ENCODE assay signal across 11 cellular contexts in genomic region chr4:159267940-159268327, GRCh38.
DNase-seq lines count a peak whose midpoint lies in the region; ATAC-seq, FAIRE-seq and TF ChIP-seq lines count a peak whose summit lies in the region.
"Had no signal": no experiment of that assay in that cellular context is flagged by ENCODE, and none has a peak within 500 bp of the region (broad histone marks: within the 10 kb centered on the region; RNA-seq: fewer than 3 reads in every experiment).

No MANE protein-coding gene starts in this region.

- FAIRE-seq in H54 (lab: Jason Lieb, UNC) (peak; percentile 61), kidney (lab: Jason Lieb, UNC) (no peak)

- no peaks in the 10 kb centered on the region for H3K9me3 Mint-ChIP-seq in immature natural killer cell

- H3K27me3 ChIP-seq in spleen (replicated peaks in 1 of 7), result no peaks in the 10 kb centered on the region
- H3K27me3 ChIP-seq: foreskin keratinocyte had no signal

- H3K36me3 ChIP-seq in kidney (ENCODE audit: control insufficient read depth in 1 of 2, insufficient read depth in 2 of 2, low read length in 2 of 2) (no peaks in the 10 kb centered on the region), spleen (no peaks in the 10 kb centered on the region)

- DNase-seq in H54 (ENCODE audit: insufficient read length, low spot score), result no peak
- peak; percentile 48 to 64 for DNase-seq in cardiac fibroblast (ENCODE audit: low read depth in 2 of 2)
- DNase-seq in kidney, result no peak
- no peak for DNase-seq in spleen
- no peak for DNase-seq in NCI-H345 treated with DMSO at 0.1 percent for 48 hours (lab: John Stamatoyannopoulos, UW; ENCODE audit: unreplicated experiment)
- DNase-seq in NCI-H2081 (lab: John Stamatoyannopoulos, UW), result no peak
- DNase-seq in immature natural killer cell, result no peak
- DNase-seq: foreskin keratinocyte, NCI-H146, T1000 had no signal

- no peak overlapping the region for H3K27ac Mint-ChIP-seq in immature natural killer cell

- H3K9me3 ChIP-seq in kidney (ENCODE audit: control insufficient read depth in 1 of 2, low read length in 2 of 2), result no peaks in the 10 kb centered on the region
- H3K9me3 ChIP-seq in spleen, result no peaks in the 10 kb centered on the region

- H3K9ac ChIP-seq in kidney (ENCODE audit: low read length in 2 of 2), result no peak overlapping the region

- 47 to 72% (median 65%) methylated on average over 5 of the region's 5 CpGs for WGBS in spleen, 5 donors

- H3K4me3 Mint-ChIP-seq in immature natural killer cell, result no peak overlapping the region

- ATAC-seq in HG03442 (IDR thresholded peaks at IDR 0.05; ENCODE audit: unreplicated experiment), result no peak
- ATAC-seq: foreskin keratinocyte had no signal

- no peaks in the 10 kb centered on the region for H3K36me3 Mint-ChIP-seq in immature natural killer cell

- TF ChIP-seq POLR2A in H54 (IDR thresholded peaks at IDR 0.05; ENCODE audit: low read depth, low read length) (no peak), spleen (IDR thresholded peaks at IDR 0.05) (no peak)

- no peaks in the 10 kb centered on the region for H3K27me3 Mint-ChIP-seq in immature natural killer cell (ENCODE audit: low read depth in 3 of 3)

- H3K4me3 ChIP-seq in cardiac fibroblast (replicated peaks in 1 of 2; ENCODE audit: low read depth in 2 of 2, low read length in 2 of 2), result peak overlapping the region in 1 of 2 donors; percentile 33
- H3K4me3 ChIP-seq in kidney (ENCODE audit: low read length in 2 of 2), result peak overlapping the region; percentile 29 to 44
- H3K4me3 ChIP-seq in spleen, result peak overlapping the region in 1 of 8 donors; percentile 18

- no peak for TF ChIP-seq CTCF in cardiac fibroblast (IDR thresholded peaks at IDR 0.05; ENCODE audit: low read depth, low read length)
- TF ChIP-seq CTCF in kidney (IDR thresholded peaks at IDR 0.05; ENCODE audit: borderline replicate concordance, extremely low read depth, insufficient read depth), result no peak
- no peak for TF ChIP-seq CTCF in spleen (IDR thresholded peaks at IDR 0.05 in 8 of 11, conservative IDR thresholded peaks at IDR 0.05 in 3 of 11)

- H3K27ac ChIP-seq in kidney (ENCODE audit: low read depth in 2 of 2, low read length in 2 of 2) (no peak overlapping the region), spleen (peak overlapping the region in 7 of 8 donors; percentile 33 to 75 (median 60))
- H3K27ac ChIP-seq: foreskin keratinocyte had no signal

- H3K4me1 Mint-ChIP-seq in immature natural killer cell, result no peaks in the 10 kb centered on the region

- H3K4me1 ChIP-seq in kidney (ENCODE audit: control insufficient read depth in 1 of 2, insufficient read depth in 1 of 2, low read depth in 1 of 2, low read length in 2 of 2) (peaks cover 9 to 20% of the 10 kb centered on the region in 2 donors), spleen (peaks cover 8 to 63% (median 41%) of the 10 kb centered on the region in 6 donors)

- intact Hi-C loops in kidney (cut with DNase I) (no loop called here), spleen (cut with DNase I; ENCODE audit: low total_unique reads) (no loop called here)

Comparison
In these comparisons a context has a peak if more than half of its experiments do, and no peak if none do; other contexts are left out.
1. DNase-seq: peak in cardiac fibroblast (2 of 2); none in H54 (single experiment), kidney (single experiment), spleen (single experiment), NCI-H345 treated with DMSO at 0.1 percent for 48 hours (single experiment), NCI-H2081 (0 of 2) and immature natural killer cell (0 of 3).
2. H3K27ac ChIP-seq: peak in spleen (7 of 8); none in kidney (0 of 2).